Comparison of ENCODE assay signal across 7 cellular contexts in genomic region chr7:64562246-64562620, GRCh38. TPM values are rescaled to one million over a fixed set of nuclear protein-coding genes. Genes with fewer than 3 reads are reported as not detected.
DNase-seq lines count a peak whose midpoint lies in the region; ATAC-seq and TF ChIP-seq lines count a peak whose summit lies in the region.

No MANE protein-coding gene starts in this region.

- peak; percentile 4 for ATAC-seq in GM21619 (IDR thresholded peaks at IDR 0.05; ENCODE audit: unreplicated experiment)
- ATAC-seq in HG02981 (IDR thresholded peaks at IDR 0.05; ENCODE audit: unreplicated experiment), result no peak
- ATAC-seq in GM19035 (IDR thresholded peaks at IDR 0.05; ENCODE audit: unreplicated experiment), result no peak

- DNase-seq in SK-N-MC (ENCODE audit: low read depth, low spot score) (no peak), fibroblast of mammary gland (ENCODE audit: low read depth) (peak; percentile 14), NCI-H748 (lab: John Stamatoyannopoulos, UW; ENCODE audit: unreplicated experiment) (no peak)

- peak overlapping the region; percentile 68; the same call in 1 of the 2 replicates for H3K27ac ChIP-seq in SK-N-MC

- H3K27me3 ChIP-seq in skeletal muscle satellite cell (ENCODE audit: control insufficient read depth, insufficient read depth, low read length), result no peaks in the 10 kb centered on the region

- peak overlapping the region; percentile 93 for H3K4me3 ChIP-seq in SK-N-MC
- H3K4me3 ChIP-seq in fibroblast of mammary gland (ENCODE audit: control insufficient read depth, low read depth, low read length), result peak overlapping the region; percentile 95
- H3K4me3 ChIP-seq in skeletal muscle satellite cell (ENCODE audit: low read length), result peak overlapping the region; percentile 100

- H3K36me3 ChIP-seq in SK-N-MC (ENCODE audit: insufficient read depth, low read length), result peaks cover 23% of the 10 kb centered on the region
- H3K36me3 ChIP-seq in skeletal muscle satellite cell (ENCODE audit: insufficient read depth, low read length), result peaks cover 4% of the 10 kb centered on the region

- peak overlapping the region; percentile 87 for H3K9ac ChIP-seq in SK-N-MC (ENCODE audit: insufficient read length)
- H3K9ac ChIP-seq in skeletal muscle satellite cell (ENCODE audit: low read depth, low read length), result peak overlapping the region; percentile 90

- peak overlapping the region; percentile 70 for H3K4me2 ChIP-seq in skeletal muscle satellite cell (ENCODE audit: low read length)

- no peak for TF ChIP-seq CTCF in fibroblast of mammary gland (conservative IDR thresholded peaks at IDR 0.05; ENCODE audit: control insufficient read depth, insufficient read depth, low read depth, low read length)

- H3K9me3 ChIP-seq in SK-N-MC (ENCODE audit: low read depth, low read length) (no peaks in the 10 kb centered on the region), skeletal muscle satellite cell (replicated peaks; ENCODE audit: low read length) (no peaks in the 10 kb centered on the region)

- H3K4me1 ChIP-seq in skeletal muscle satellite cell (ENCODE audit: control insufficient read depth, insufficient read depth, low read length), result peaks cover 20% of the 10 kb centered on the region

RNA-seq across cellular contexts. Expression of gene ZNF680, which starts 0.6 kb away (rescaled TPM):
- 8.1 and 10.4 TPM in 2 replicates for total RNA-seq in skeletal muscle satellite cell (2012; rRNA removed)
